ENCODE assay signal across 25 cellular contexts in genomic region chrX:44480591-44480990, GRCh38.
A peak's percentile ranks its signal among the peaks of the same experiment; 100 is the strongest.
DNase-seq lines count a peak whose midpoint lies in the region; ATAC-seq, FAIRE-seq and TF ChIP-seq lines count a peak whose summit lies in the region.
"Had no signal": no experiment of that assay in that cellular context is flagged by ENCODE, and none has a peak within 500 bp of the region (broad histone marks: within the 10 kb centered on the region; RNA-seq: fewer than 3 reads in every experiment).

No MANE protein-coding gene starts in this region.

- H3K36me3 ChIP-seq in kidney epithelial cell (ENCODE audit: control insufficient read depth, insufficient read depth, low read length) = no peaks in the 10 kb centered on the region
- no peaks in the 10 kb centered on the region for H3K36me3 ChIP-seq in trophoblast cell (ENCODE audit: control insufficient read depth in 1 of 2, insufficient read depth in 2 of 2, low read length in 2 of 2)
- H3K36me3 ChIP-seq: BLaER1, Peyer's patch had no signal

- H4K8ac ChIP-seq in trophoblast cell (ENCODE audit: low read depth, low read length) = no peak overlapping the region

- H4K12ac ChIP-seq in trophoblast cell (ENCODE audit: low read depth, low read length) = no peak overlapping the region

- CTCF ChIA-PET in A549 (lab: Yijun Ruan, JAX) = no interaction called here

- no peak overlapping the region for H2AFZ ChIP-seq in trophoblast cell (ENCODE audit: insufficient read depth, low read length, poor library complexity)

- H3K27me3 ChIP-seq in kidney epithelial cell (ENCODE audit: control insufficient read depth, insufficient read depth, low read length) (no peaks in the 10 kb centered on the region), trophoblast cell (ENCODE audit: insufficient read depth, low read length) (no peaks in the 10 kb centered on the region)
- H3K27me3 ChIP-seq: BLaER1, Peyer's patch had no signal

- no peaks in the 10 kb centered on the region for H3K36me3 Mint-ChIP-seq in nephron progenitor cell (ENCODE audit: low read depth)
- H3K36me3 Mint-ChIP-seq: CD4-positive, CD25-positive, alpha-beta regulatory T cell had no signal

- no peak overlapping the region for H4K91ac ChIP-seq in trophoblast cell (ENCODE audit: low read depth, low read length)

- DNase-seq in A549 (ENCODE audit: low read depth in 1 of 2, low spot score in 1 of 2) = no peak
- DNase-seq in SK-N-DZ (ENCODE audit: low spot score) = peak; percentile 18
- peak; percentile 9 for DNase-seq in kidney epithelial cell (ENCODE audit: low read depth)
- no peak for DNase-seq in trophoblast cell
- no peak for DNase-seq in T-helper 1 cell
- DNase-seq in nephron progenitor cell = no peak
- DNase-seq in NCI-H2227 treated with DMSO at 0.1 percent for 48 hours (lab: John Stamatoyannopoulos, UW) = no peak
- no peak for DNase-seq in NCI-H69 (lab: John Stamatoyannopoulos, UW)
- DNase-seq: 8988T; CD4-positive, CD25-positive, alpha-beta regulatory T cell; HCEC 1CT; KBM-7; MV-4-11; NCI-H1105; NCI-H146; NCI-H1930; NCI-H2107; NCI-H446 treated with DMSO at 0.1 percent for 48 hours; NCI-H526; Peyer's patch; SIG-M5; SK-N-SH had no signal

- H2AK5ac ChIP-seq in trophoblast cell (ENCODE audit: low read length) = no peak overlapping the region

- H3K4me1 ChIP-seq in A549 (peaks cover 9% of the 10 kb centered on the region; the same call in 1 of the 3 replicates), trophoblast cell (ENCODE audit: control insufficient read depth in 1 of 2, insufficient read depth in 2 of 2, low read length in 2 of 2) (peaks cover 5 to 11% of the 10 kb centered on the region in 2 experiments)
- H3K4me1 ChIP-seq: BLaER1, Peyer's patch had no signal

- no peaks in the 10 kb centered on the region for H3K27me3 Mint-ChIP-seq in nephron progenitor cell (ENCODE audit: low read depth, poor library complexity)

- no peak overlapping the region for H3K14ac ChIP-seq in trophoblast cell (ENCODE audit: low read length)

- no peak overlapping the region for H3K23ac ChIP-seq in trophoblast cell (ENCODE audit: low read length)

- peak; percentile 7 for FAIRE-seq in A549 (lab: Jason Lieb, UNC)
- FAIRE-seq: D721Med, GM18507 had no signal

- no peak overlapping the region for H3K27ac Mint-ChIP-seq in nephron progenitor cell
- H3K27ac Mint-ChIP-seq: CD4-positive, CD25-positive, alpha-beta regulatory T cell had no signal

- H3K27ac ChIP-seq in A549 (no peak overlapping the region), trophoblast cell (ENCODE audit: low read depth, low read length) (peak overlapping the region; percentile 83)
- H3K27ac ChIP-seq: BLaER1, Peyer's patch had no signal

- H3K4me2 ChIP-seq in A549 = no peak overlapping the region
- peak overlapping the region; percentile 3 for H3K4me2 ChIP-seq in trophoblast cell (ENCODE audit: low read length)
- H3K4me2 ChIP-seq: BLaER1, SK-N-SH had no signal

- POLR2A ChIA-PET in A549 (lab: Yijun Ruan, JAX) = no interaction called here

- no peak for TF ChIP-seq CTCF in A549 (IDR thresholded peaks at IDR 0.05)
- no peak for TF ChIP-seq CTCF in kidney epithelial cell (IDR thresholded peaks at IDR 0.05; ENCODE audit: insufficient read depth, low read length, poor library complexity, severe bottlenecking)
- no peak for TF ChIP-seq CTCF in nephron progenitor cell (IDR thresholded peaks at IDR 0.05)

- no peak overlapping the region for H3K4ac ChIP-seq in trophoblast cell (ENCODE audit: low read depth, low read length)

- no peak overlapping the region for H3K4me3 ChIP-seq in A549
- no peak overlapping the region for H3K4me3 ChIP-seq in kidney epithelial cell (ENCODE audit: low read depth, low read length)
- H3K4me3 ChIP-seq in trophoblast cell (ENCODE audit: low read depth, low read length) = no peak overlapping the region
- H3K4me3 ChIP-seq: BLaER1, Peyer's patch had no signal

- no peak overlapping the region for H2BK12ac ChIP-seq in trophoblast cell (ENCODE audit: low read length)

- TF ChIP-seq EP300 in A549 (IDR thresholded peaks at IDR 0.05) = no peak

- H2BK120ac ChIP-seq in trophoblast cell (ENCODE audit: insufficient read depth, low read length, poor library complexity) = no peak overlapping the region

- H3K4me1 Mint-ChIP-seq in nephron progenitor cell = no peaks in the 10 kb centered on the region
- H3K4me1 Mint-ChIP-seq: CD4-positive, CD25-positive, alpha-beta regulatory T cell had no signal

- H3K9me3 Mint-ChIP-seq in nephron progenitor cell = peaks cover 50% of the 10 kb centered on the region
- H3K9me3 Mint-ChIP-seq: CD4-positive, CD25-positive, alpha-beta regulatory T cell had no signal

- H3K79me2 ChIP-seq in trophoblast cell (ENCODE audit: control insufficient read depth, insufficient read depth, low read length, poor library complexity) = peaks cover 2% of the 10 kb centered on the region

- 95% methylated on average over 2 of the region's 2 CpGs for WGBS in A549 (ENCODE audit: missing lambda C conversion rate)
- WGBS in trophoblast cell (ENCODE audit: extremely low coverage, insufficient coverage, insufficient read length) = no CpG with 5 or more reads among the region's 2 CpGs

- no peak for TF ChIP-seq RAD21 in A549 (conservative IDR thresholded peaks at IDR 0.05 in 1 of 2, IDR thresholded peaks at IDR 0.05 in 1 of 2)

- no peak overlapping the region for H3K9ac ChIP-seq in trophoblast cell (ENCODE audit: low read length)
- H3K9ac ChIP-seq: BLaER1, SK-N-SH had no signal

- H3K4me3 Mint-ChIP-seq in nephron progenitor cell = no peak overlapping the region

- H3K9me3 ChIP-seq in A549 = no peaks in the 10 kb centered on the region
- no peaks in the 10 kb centered on the region for H3K9me3 ChIP-seq in trophoblast cell (ENCODE audit: insufficient read depth, low read depth, low read length)
- H3K9me3 ChIP-seq: BLaER1, Peyer's patch, SK-N-SH had no signal

- ATAC-seq in A549 = no peak

- no peak overlapping the region for H2BK5ac ChIP-seq in trophoblast cell (ENCODE audit: low read depth, low read length, poor library complexity)

- H3K79me1 ChIP-seq in trophoblast cell (ENCODE audit: low read length) = peaks cover 8% of the 10 kb centered on the region

- TF ChIP-seq POLR2A in A549 (IDR thresholded peaks at IDR 0.05; ENCODE audit: low read length) = no peak

- H3K18ac ChIP-seq in trophoblast cell (ENCODE audit: low read length) = no peak overlapping the region

TF ChIP-seq in A549, 52 proteins besides CTCF, POLR2A, EP300 and RAD21:
- no peak for TF ChIP-seq ZFP36 (IDR thresholded peaks at IDR 0.05; ENCODE audit: borderline replicate concordance, partially characterized antibody)
- TF ChIP-seq BHLHE40 (IDR thresholded peaks at IDR 0.05; ENCODE audit: low read depth, low read length) = no peak

Comparison
In these comparisons a context has a peak if more than half of its experiments do, and no peak if none do; other contexts are left out.
1. DNase-seq: peak in SK-N-DZ (single experiment) and kidney epithelial cell (single experiment); none in A549 (0 of 2), trophoblast cell (0 of 2), T-helper 1 cell (0 of 5), nephron progenitor cell (single experiment), NCI-H2227 treated with DMSO at 0.1 percent for 48 hours (single experiment) and NCI-H69 (single experiment).